8 cellular contexts compared by ENCODE assay signal in genomic region chr2:127479219-127479825, GRCh38. TPM values are rescaled to one million over a fixed set of nuclear protein-coding genes. Genes with fewer than 3 reads are reported as not detected.
DNase-seq lines count a peak whose midpoint lies in the region; ATAC-seq and TF ChIP-seq lines count a peak whose summit lies in the region.

No MANE protein-coding gene starts in this region.

- H3K4me3 ChIP-seq in upper lobe of right lung: no peak overlapping the region

- in situ Hi-C loops in T47D (cut with HindIII; ENCODE audit: low pct_unique_long_range_greater_than_20kb, low sequenced_read_pairs): no loop called here

- no peaks in the 10 kb centered on the region for H3K27me3 ChIP-seq in upper lobe of right lung

- peaks cover 41% of the 10 kb centered on the region for H3K36me3 ChIP-seq in upper lobe of right lung

- intact Hi-C loops in upper lobe of right lung (cut with DNase I): no loop called here

- no peaks in the 10 kb centered on the region for H3K4me1 ChIP-seq in upper lobe of right lung

- DNase-seq in DMS153 (lab: John Stamatoyannopoulos, UW): peak; percentile 32
- DNase-seq in NCI-H526 treated with DMSO at 0.1 percent for 48 hours (lab: John Stamatoyannopoulos, UW): peak; percentile 44
- peak; percentile 13 to 59 for DNase-seq in T47D (ENCODE audit: low read depth in 1 of 2, low spot score in 1 of 2)
- peak; percentile 79 for DNase-seq in kidney glomerular epithelial cell (lab: John Stamatoyannopoulos, UW)
- DNase-seq in upper lobe of right lung: no peak
- no peak for DNase-seq in activated CD8-positive, alpha-beta memory T cell treated with anti-CD3 and anti-CD28 coated beads for 24 hours

- TF ChIP-seq CTCF in upper lobe of right lung (IDR thresholded peaks at IDR 0.05): peak; percentile 64

- no peak overlapping the region for H3K27ac ChIP-seq in upper lobe of right lung

- ATAC-seq in HG03354 (IDR thresholded peaks at IDR 0.05; ENCODE audit: poor library complexity, severe bottlenecking, unreplicated experiment) (peak; percentile 68), upper lobe of right lung (peak; percentile 78), GM18907 (IDR thresholded peaks at IDR 0.05; ENCODE audit: unreplicated experiment) (no peak)

- H3K9me3 ChIP-seq in upper lobe of right lung: no peaks in the 10 kb centered on the region

RNA-seq across cellular contexts. Expression of gene IWS1, which starts 47.0 kb away (rescaled TPM):
- total RNA-seq in upper lobe of right lung: 39.3 TPM

RNA-seq across cellular contexts. Expression of gene MYO7B, which starts 56.2 kb away (rescaled TPM):
- total RNA-seq in upper lobe of right lung: 2.2 TPM

Comparison
In these comparisons a context has a peak if more than half of its experiments do, and no peak if none do; other contexts are left out.
1. DNase-seq: peak in DMS153 (single experiment), NCI-H526 treated with DMSO at 0.1 percent for 48 hours (single experiment), T47D (2 of 2) and kidney glomerular epithelial cell (single experiment); none in upper lobe of right lung (single experiment) and activated CD8-positive, alpha-beta memory T cell treated with anti-CD3 and anti-CD28 coated beads for 24 hours (single experiment).